In genomic region chrX:129761596-129761995, GRCh38 we compare ENCODE assay signal across 27 cellular contexts. TPM values are rescaled to one million over a fixed set of nuclear protein-coding genes. Genes with fewer than 3 reads are reported as not detected.
"Had no signal": no experiment of that assay in that cellular context is flagged by ENCODE, and none has a peak within 500 bp of the region (broad histone marks: within the 10 kb centered on the region; RNA-seq: fewer than 3 reads in every experiment).

No MANE protein-coding gene starts in this region.

- FAIRE-seq: RCC 7860 had no signal

- H3K36me3 Mint-ChIP-seq: activated naive CD4-positive, alpha-beta T cell treated with anti-CD3 and anti-CD28 coated beads, Interleukin-2, amount 50 U/mL, for 24 hours; IgD-negative memory B cell had no signal

- ATAC-seq: activated CD8-positive, alpha-beta memory T cell treated with anti-CD3 and anti-CD28 coated beads, Interleukin-2, amount 10 ng/mL, durations not matched to agents 7 days and 5 days; body of pancreas; PC-3 had no signal

- H3K4me3 ChIP-seq: body of pancreas, MG63 had no signal

- H3K27ac Mint-ChIP-seq: activated CD8-positive, alpha-beta memory T cell treated with anti-CD3 and anti-CD28 coated beads, Interleukin-2, amount 10 ng/mL, durations not matched to agents 7 days and 5 days; activated naive CD4-positive, alpha-beta T cell treated with anti-CD3 and anti-CD28 coated beads, Interleukin-2, amount 50 U/mL, for 24 hours; activated T-helper 2 cell treated with anti-CD3 and anti-CD28 coated beads, Interferon-gamma antibody, Interleukin-2, Interleukin-4, amounts not matched to agents 10 μg/mL and 5 μg/mL and 100 μg/mL, durations not matched to agents 14 hours and 24 hours and 36 hours had no signal

- H3K4me2 ChIP-seq: KMS-11 had no signal

- H3K27ac ChIP-seq: body of pancreas, KMS-11, VCaP had no signal

- H3K9ac ChIP-seq: KMS-11 had no signal

- H3K4me3 Mint-ChIP-seq: activated CD8-positive, alpha-beta memory T cell treated with anti-CD3 and anti-CD28 coated beads, Interleukin-2, amount 10 ng/mL, durations not matched to agents 7 days and 5 days; activated naive CD4-positive, alpha-beta T cell treated with anti-CD3 and anti-CD28 coated beads, Interleukin-2, amount 50 U/mL, for 24 hours; IgD-negative memory B cell had no signal

- H3K4me1 ChIP-seq: body of pancreas had no signal

- H3K27me3 ChIP-seq: body of pancreas, MG63 had no signal

- H3K36me3 ChIP-seq: MG63 had no signal

- H3K27me3 Mint-ChIP-seq: activated CD8-positive, alpha-beta memory T cell treated with anti-CD3 and anti-CD28 coated beads, Interleukin-2, amount 10 ng/mL, durations not matched to agents 7 days and 5 days; activated naive CD4-positive, alpha-beta T cell treated with anti-CD3 and anti-CD28 coated beads, Interleukin-2, amount 50 U/mL, for 24 hours had no signal

- DNase-seq: activated CD4-positive, alpha-beta T cell treated with anti-CD3 and anti-CD28 coated beads for 4 hours; activated CD8-positive, alpha-beta memory T cell treated with anti-CD3 and anti-CD28 coated beads, Interleukin-2, amount 10 ng/mL, durations not matched to agents 7 days and 5 days; activated naive CD4-positive, alpha-beta T cell; activated T-cell treated with anti-CD3 and anti-CD28 coated beads, Interleukin-2, amount 50 U/mL, for 48 hours; aorta; body of pancreas; central memory CD4-positive, alpha-beta T cell; MV-4-11; NCI-H1092 treated with DMSO at 0.1 percent for 48 hours; NCI-H1417 treated with DMSO at 0.1 percent for 48 hours; NCI-H1694 treated with DMSO at 0.1 percent for 48 hours; NCI-H2029 treated with DMSO at 0.1 percent for 48 hours; NCI-H345; NCI-H510A; NCI-H526 treated with DMSO at 0.1 percent for 48 hours; NK-92 treated with Interleukin-12 subunit alpha and Interleukin-12 subunit beta, amount 100 ng/mL, for 24 hours; PC-3; SHP77 treated with DMSO at 0.1 percent for 48 hours had no signal

- H3K9me3 Mint-ChIP-seq: activated naive CD4-positive, alpha-beta T cell treated with anti-CD3 and anti-CD28 coated beads, Interleukin-2, amount 50 U/mL, for 24 hours; activated T-helper 2 cell treated with anti-CD3 and anti-CD28 coated beads, Interferon-gamma antibody, Interleukin-2, Interleukin-4, amounts not matched to agents 10 μg/mL and 5 μg/mL and 100 μg/mL, durations not matched to agents 14 hours and 24 hours and 36 hours; IgD-negative memory B cell had no signal

- H3K9me3 ChIP-seq: body of pancreas, MG63 had no signal

RNA-seq across cellular contexts. Expression of gene SASH3, which starts 18.2 kb away (rescaled TPM):
- total RNA-seq: bronchial epithelial cell, PC-3, SK-MEL-5 had no signal

RNA-seq across cellular contexts. Expression of gene XPNPEP2, which starts 22.8 kb away (rescaled TPM):
- total RNA-seq: bronchial epithelial cell, PC-3, SK-MEL-5 had no signal
